In the genomic region with DNA sequence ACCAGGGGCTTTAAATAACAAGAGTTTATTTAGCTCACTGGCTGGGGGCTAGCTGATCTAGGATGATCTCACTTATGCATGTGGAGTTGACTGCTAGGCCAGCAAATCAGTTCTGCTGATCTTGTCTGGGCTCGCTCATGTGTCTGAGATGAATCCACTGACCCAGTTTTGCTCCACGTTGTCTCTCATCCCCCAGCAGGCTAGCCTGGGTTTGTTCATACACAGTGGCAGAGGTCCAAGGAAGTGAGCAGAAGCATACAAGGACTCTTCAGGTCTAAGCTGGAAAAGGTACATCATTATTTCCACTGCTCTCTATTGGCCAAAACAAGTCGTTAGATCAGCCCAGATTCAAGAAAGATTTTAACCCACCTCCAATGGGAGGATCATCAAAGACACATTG, we compare ENCODE assay signal across 19 cellular contexts.
DNase-seq lines count a peak whose midpoint lies in the region; ATAC-seq and TF ChIP-seq lines count a peak whose summit lies in the region.
"Had no signal": no experiment of that assay in that cellular context is flagged by ENCODE, and none has a peak within 500 bp of the region (broad histone marks: within the 10 kb centered on the region; RNA-seq: fewer than 3 reads in every experiment).

No MANE protein-coding gene starts in this region.

- peak; percentile 9 for DNase-seq in activated CD8-positive, alpha-beta T cell treated with anti-CD3 and anti-CD28 coated beads, Interleukin-2, amount 10 ng/mL, durations not matched to agents 7 days and 5 days
- no peak for DNase-seq in activated CD8-positive, alpha-beta T cell treated with anti-CD3 and anti-CD28 coated beads for 36 hours
- DNase-seq in activated naive CD8-positive, alpha-beta T cell treated with anti-CD3 and anti-CD28 coated beads, Interleukin-2, amount 10 ng/mL, durations not matched to agents 7 days and 5 days = no peak
- no peak for DNase-seq in activated naive CD8-positive, alpha-beta T cell treated with anti-CD3 and anti-CD28 coated beads, Interleukin-2, amount 50 U/mL, for 24 hours
- DNase-seq in lung (ENCODE audit: low spot score) = peak; percentile 22
- DNase-seq in hepatocyte (ENCODE audit: low spot score) = no peak
- DNase-seq in NCI-H187 (lab: John Stamatoyannopoulos, UW) = no peak
- DNase-seq: Caco-2; CD4-positive, CD25-positive, alpha-beta regulatory T cell; DMS153; DND-41; GOT3; HFFc6 had no signal

- H3K79me2 ChIP-seq in hepatocyte = no peaks in the 10 kb centered on the region

- no peaks in the 10 kb centered on the region for H3K4me1 Mint-ChIP-seq in activated CD8-positive, alpha-beta T cell treated with anti-CD3 and anti-CD28 coated beads, Interleukin-2, amount 10 ng/mL, durations not matched to agents 7 days and 5 days (ENCODE audit: low read depth)
- no peaks in the 10 kb centered on the region for H3K4me1 Mint-ChIP-seq in activated CD8-positive, alpha-beta T cell treated with anti-CD3 and anti-CD28 coated beads for 36 hours (ENCODE audit: low read depth)
- H3K4me1 Mint-ChIP-seq in activated naive CD8-positive, alpha-beta T cell treated with anti-CD3 and anti-CD28 coated beads, Interleukin-2, amount 10 ng/mL, durations not matched to agents 7 days and 5 days = peaks cover 1% of the 10 kb centered on the region
- H3K4me1 Mint-ChIP-seq in activated naive CD8-positive, alpha-beta T cell treated with anti-CD3 and anti-CD28 coated beads, Interleukin-2, amount 50 U/mL, for 24 hours = no peaks in the 10 kb centered on the region
- H3K4me1 Mint-ChIP-seq: B cell; CD4-positive, CD25-positive, alpha-beta regulatory T cell had no signal

- no peak overlapping the region for H3K27ac Mint-ChIP-seq in activated CD8-positive, alpha-beta T cell treated with anti-CD3 and anti-CD28 coated beads, Interleukin-2, amount 10 ng/mL, durations not matched to agents 7 days and 5 days
- no peak overlapping the region for H3K27ac Mint-ChIP-seq in activated CD8-positive, alpha-beta T cell treated with anti-CD3 and anti-CD28 coated beads for 36 hours
- peak overlapping the region; percentile 13 for H3K27ac Mint-ChIP-seq in activated naive CD8-positive, alpha-beta T cell treated with anti-CD3 and anti-CD28 coated beads, Interleukin-2, amount 10 ng/mL, durations not matched to agents 7 days and 5 days
- no peak overlapping the region for H3K27ac Mint-ChIP-seq in activated naive CD8-positive, alpha-beta T cell treated with anti-CD3 and anti-CD28 coated beads, Interleukin-2, amount 50 U/mL, for 24 hours
- H3K27ac Mint-ChIP-seq: B cell; CD4-positive, CD25-positive, alpha-beta regulatory T cell; CD8-positive, alpha-beta T cell; HFFc6 had no signal

- CTCF ChIA-PET in activated CD8-positive, alpha-beta T cell treated with anti-CD3 and anti-CD28 coated beads, Interleukin-2, amount 10 ng/mL, durations not matched to agents 7 days and 5 days (lab: Charles Lee) = no interaction called here
- CTCF ChIA-PET in activated CD8-positive, alpha-beta T cell treated with anti-CD3 and anti-CD28 coated beads for 36 hours (lab: Charles Lee) = no interaction called here

- H3K27ac ChIP-seq in lung (ENCODE audit: low read depth in 1 of 2, low read length in 1 of 2) (no peak overlapping the region), hepatocyte (no peak overlapping the region)
- H3K27ac ChIP-seq: 22Rv1, BLaER1, C4-2B had no signal

- H3K4me3 ChIP-seq in lung (no peak overlapping the region), hepatocyte (no peak overlapping the region)
- H3K4me3 ChIP-seq: BLaER1, HAP-1 had no signal

- H3K9me3 Mint-ChIP-seq in activated CD8-positive, alpha-beta T cell treated with anti-CD3 and anti-CD28 coated beads, Interleukin-2, amount 10 ng/mL, durations not matched to agents 7 days and 5 days (ENCODE audit: insufficient read depth) = peaks cover 11% of the 10 kb centered on the region
- H3K9me3 Mint-ChIP-seq in activated CD8-positive, alpha-beta T cell treated with anti-CD3 and anti-CD28 coated beads for 36 hours = peaks cover 11% of the 10 kb centered on the region
- H3K9me3 Mint-ChIP-seq in activated naive CD8-positive, alpha-beta T cell treated with anti-CD3 and anti-CD28 coated beads, Interleukin-2, amount 10 ng/mL, durations not matched to agents 7 days and 5 days = peaks cover 13% of the 10 kb centered on the region
- H3K9me3 Mint-ChIP-seq in activated naive CD8-positive, alpha-beta T cell treated with anti-CD3 and anti-CD28 coated beads, Interleukin-2, amount 50 U/mL, for 24 hours = peaks cover 13% of the 10 kb centered on the region
- H3K9me3 Mint-ChIP-seq: HFFc6 had no signal

- H3K27me3 Mint-ChIP-seq in activated CD8-positive, alpha-beta T cell treated with anti-CD3 and anti-CD28 coated beads, Interleukin-2, amount 10 ng/mL, durations not matched to agents 7 days and 5 days (ENCODE audit: low read depth) = no peaks in the 10 kb centered on the region
- no peaks in the 10 kb centered on the region for H3K27me3 Mint-ChIP-seq in activated CD8-positive, alpha-beta T cell treated with anti-CD3 and anti-CD28 coated beads for 36 hours
- peaks cover 2% of the 10 kb centered on the region for H3K27me3 Mint-ChIP-seq in activated naive CD8-positive, alpha-beta T cell treated with anti-CD3 and anti-CD28 coated beads, Interleukin-2, amount 10 ng/mL, durations not matched to agents 7 days and 5 days
- no peaks in the 10 kb centered on the region for H3K27me3 Mint-ChIP-seq in activated naive CD8-positive, alpha-beta T cell treated with anti-CD3 and anti-CD28 coated beads, Interleukin-2, amount 50 U/mL, for 24 hours
- H3K27me3 Mint-ChIP-seq: B cell had no signal

- H2AFZ ChIP-seq in hepatocyte = no peak overlapping the region

- POLR2A ChIA-PET in activated CD8-positive, alpha-beta T cell treated with anti-CD3 and anti-CD28 coated beads, Interleukin-2, amount 10 ng/mL, durations not matched to agents 7 days and 5 days (lab: Charles Lee) = no interaction called here
- POLR2A ChIA-PET in activated CD8-positive, alpha-beta T cell treated with anti-CD3 and anti-CD28 coated beads for 36 hours (lab: Charles Lee) = interaction anchor here (1.2 kb wide), 1 partner anchor 8 kb away, joined by 3 read pairs; no protein-coding TSS in a partner anchor
- POLR2A ChIA-PET in activated naive CD8-positive, alpha-beta T cell treated with anti-CD3 and anti-CD28 coated beads, Interleukin-2, amount 10 ng/mL, durations not matched to agents 7 days and 5 days (lab: Charles Lee) = no interaction called here

- no peaks in the 10 kb centered on the region for H3K36me3 ChIP-seq in lung (ENCODE audit: control insufficient read depth in 2 of 2, insufficient read depth in 2 of 2, low read length in 2 of 2)
- H3K36me3 ChIP-seq in hepatocyte (replicated peaks; ENCODE audit: insufficient read depth, low read depth) = no peaks in the 10 kb centered on the region
- H3K36me3 ChIP-seq: BLaER1, HAP-1 had no signal

- no peak for TF ChIP-seq CTCF in activated CD8-positive, alpha-beta T cell treated with anti-CD3 and anti-CD28 coated beads for 36 hours (IDR thresholded peaks at IDR 0.05)
- TF ChIP-seq CTCF in lung (IDR thresholded peaks at IDR 0.05; ENCODE audit: control extremely low read depth, extremely low read depth) (no peak), hepatocyte (IDR thresholded peaks at IDR 0.05; ENCODE audit: poor library complexity) (no peak)

- H3K9me3 ChIP-seq in lung (ENCODE audit: control insufficient read depth in 2 of 2, insufficient read depth in 1 of 2, low read length in 1 of 2) (peaks cover 0 to 7% of the 10 kb centered on the region in 2 donors), hepatocyte (ENCODE audit: low read depth) (no peaks in the 10 kb centered on the region)
- H3K9me3 ChIP-seq: Caco-2 had no signal

- intact Hi-C loops in activated CD8-positive, alpha-beta T cell treated with anti-CD3 and anti-CD28 coated beads for 36 hours (cut with micrococcal nuclease) = no loop called here

- H3K27me3 ChIP-seq in lung (ENCODE audit: control insufficient read depth, insufficient read depth) (no peaks in the 10 kb centered on the region), hepatocyte (no peaks in the 10 kb centered on the region)
- H3K27me3 ChIP-seq: BLaER1 had no signal

- no peaks in the 10 kb centered on the region for H4K20me1 ChIP-seq in hepatocyte (ENCODE audit: insufficient read depth, poor library complexity, severe bottlenecking)
- H4K20me1 ChIP-seq: BLaER1 had no signal

- H3K4me1 ChIP-seq in lung (ENCODE audit: control insufficient read depth in 2 of 2, insufficient read depth in 2 of 2, low read length in 2 of 2) = no peaks in the 10 kb centered on the region
- H3K4me1 ChIP-seq in hepatocyte (ENCODE audit: insufficient read depth) = no peaks in the 10 kb centered on the region
- H3K4me1 ChIP-seq: BLaER1, Caco-2, HAP-1 had no signal

- no peak for ATAC-seq in activated CD8-positive, alpha-beta T cell treated with anti-CD3 and anti-CD28 coated beads, Interleukin-2, amount 10 ng/mL, durations not matched to agents 7 days and 5 days
- no peak for ATAC-seq in activated CD8-positive, alpha-beta T cell treated with anti-CD3 and anti-CD28 coated beads for 36 hours
- no peak for ATAC-seq in activated naive CD8-positive, alpha-beta T cell treated with anti-CD3 and anti-CD28 coated beads, Interleukin-2, amount 10 ng/mL, durations not matched to agents 7 days and 5 days (ENCODE audit: low read depth)
- ATAC-seq in activated naive CD8-positive, alpha-beta T cell treated with anti-CD3 and anti-CD28 coated beads, Interleukin-2, amount 50 U/mL, for 24 hours = no peak
- no peak for ATAC-seq in lung (ENCODE audit: insufficient read depth, low FRiP score)
- ATAC-seq: CD8-positive, alpha-beta T cell had no signal

- H3K9me2 ChIP-seq in hepatocyte (replicated peaks; ENCODE audit: insufficient read depth) = no peaks in the 10 kb centered on the region

- WGBS in lung, 2 donors = 91% methylated on average over 3 of the region's 3 CpGs
- WGBS in hepatocyte (ENCODE audit: low lambda C conversion rate, missing lambda C conversion rate) = 89% methylated on average over 3 of the region's 3 CpGs

- no peak overlapping the region for H3K4me2 ChIP-seq in hepatocyte
- H3K4me2 ChIP-seq: BLaER1 had no signal

- H3K36me3 Mint-ChIP-seq in activated CD8-positive, alpha-beta T cell treated with anti-CD3 and anti-CD28 coated beads, Interleukin-2, amount 10 ng/mL, durations not matched to agents 7 days and 5 days (ENCODE audit: low read depth) = peaks cover 9% of the 10 kb centered on the region
- H3K36me3 Mint-ChIP-seq in activated CD8-positive, alpha-beta T cell treated with anti-CD3 and anti-CD28 coated beads for 36 hours (ENCODE audit: low read depth) = peaks cover 4% of the 10 kb centered on the region
- peaks cover 17% of the 10 kb centered on the region for H3K36me3 Mint-ChIP-seq in activated naive CD8-positive, alpha-beta T cell treated with anti-CD3 and anti-CD28 coated beads, Interleukin-2, amount 10 ng/mL, durations not matched to agents 7 days and 5 days
- peaks cover 3% of the 10 kb centered on the region for H3K36me3 Mint-ChIP-seq in activated naive CD8-positive, alpha-beta T cell treated with anti-CD3 and anti-CD28 coated beads, Interleukin-2, amount 50 U/mL, for 24 hours (ENCODE audit: low read depth)
- H3K36me3 Mint-ChIP-seq: CD4-positive, CD25-positive, alpha-beta regulatory T cell; CD8-positive, alpha-beta T cell had no signal

- H3K4me3 Mint-ChIP-seq in activated CD8-positive, alpha-beta T cell treated with anti-CD3 and anti-CD28 coated beads, Interleukin-2, amount 10 ng/mL, durations not matched to agents 7 days and 5 days = no peak overlapping the region
- no peak overlapping the region for H3K4me3 Mint-ChIP-seq in activated CD8-positive, alpha-beta T cell treated with anti-CD3 and anti-CD28 coated beads for 36 hours
- no peak overlapping the region for H3K4me3 Mint-ChIP-seq in activated naive CD8-positive, alpha-beta T cell treated with anti-CD3 and anti-CD28 coated beads, Interleukin-2, amount 10 ng/mL, durations not matched to agents 7 days and 5 days
- no peak overlapping the region for H3K4me3 Mint-ChIP-seq in activated naive CD8-positive, alpha-beta T cell treated with anti-CD3 and anti-CD28 coated beads, Interleukin-2, amount 50 U/mL, for 24 hours
- H3K4me3 Mint-ChIP-seq: B cell; CD4-positive, CD25-positive, alpha-beta regulatory T cell; CD8-positive, alpha-beta T cell; HFFc6 had no signal

Comparison
In these comparisons a context has a peak if more than half of its experiments do, and no peak if none do; other contexts are left out.
1. DNase-seq: peak in activated CD8-positive, alpha-beta T cell treated with anti-CD3 and anti-CD28 coated beads, Interleukin-2, amount 10 ng/mL, durations not matched to agents 7 days and 5 days (single experiment) and lung (single experiment); none in activated CD8-positive, alpha-beta T cell treated with anti-CD3 and anti-CD28 coated beads for 36 hours (single experiment), activated naive CD8-positive, alpha-beta T cell treated with anti-CD3 and anti-CD28 coated beads, Interleukin-2, amount 10 ng/mL, durations not matched to agents 7 days and 5 days (single experiment), activated naive CD8-positive, alpha-beta T cell treated with anti-CD3 and anti-CD28 coated beads, Interleukin-2, amount 50 U/mL, for 24 hours (single experiment), hepatocyte (single experiment) and NCI-H187 (0 of 2).